ENCODE assay signal across 21 cellular contexts in genomic region chr16:57791156-57791902, GRCh38. TPM values are rescaled to one million over a fixed set of nuclear protein-coding genes. Genes with fewer than 3 reads are reported as not detected.
DNase-seq lines count a peak whose midpoint lies in the region; ATAC-seq and TF ChIP-seq lines count a peak whose summit lies in the region.
"Had no signal": no experiment of that assay in that cellular context is flagged by ENCODE, and none has a peak within 500 bp of the region (broad histone marks: within the 10 kb centered on the region; RNA-seq: fewer than 3 reads in every experiment).

No MANE protein-coding gene starts in this region.

- H3K27me3 ChIP-seq in right lobe of liver (no peaks in the 10 kb centered on the region), upper lobe of left lung (no peaks in the 10 kb centered on the region)
- H3K27me3 ChIP-seq: dorsolateral prefrontal cortex, sigmoid colon had no signal

- H3K4me1 Mint-ChIP-seq in chondrocyte (ENCODE audit: low read depth) (peaks cover 25% of the 10 kb centered on the region), CD14-positive monocyte (peaks cover 2% of the 10 kb centered on the region)

- no peaks in the 10 kb centered on the region for H3K9me3 Mint-ChIP-seq in chondrocyte (ENCODE audit: low read depth)
- H3K9me3 Mint-ChIP-seq in CD14-positive monocyte = no peaks in the 10 kb centered on the region
- H3K9me3 Mint-ChIP-seq: brain; T-helper 2 cell treated with Interferon-gamma antibody and Interleukin-4, amounts not matched to agents 5 μg/mL and 100 μg/mL, for 36 hours had no signal

- H3K4me1 ChIP-seq in right lobe of liver (peaks cover 0 to 25% (median 11%) of the 10 kb centered on the region in 4 donors), upper lobe of left lung (peaks cover 21 to 33% (median 27%) of the 10 kb centered on the region in 4 donors)

- TF ChIP-seq CTCF in chondrocyte (IDR thresholded peaks at IDR 0.05) (no peak), right lobe of liver (IDR thresholded peaks at IDR 0.05) (no peak), upper lobe of left lung (IDR thresholded peaks at IDR 0.05) (no peak), GM13976 (IDR thresholded peaks at IDR 0.05; ENCODE audit: borderline replicate concordance, control extremely low read depth, extremely low read depth, insufficient read depth, missing control alignments) (no peak), CD14-positive monocyte (IDR thresholded peaks at IDR 0.05) (no peak)

- 14% methylated on average over 7 of the region's 14 CpGs for WGBS in right lobe of liver (ENCODE audit: insufficient coverage, low coverage, low lambda C conversion rate, missing lambda C conversion rate)
- 75 to 80% methylated on average over 14 of the region's 14 CpGs for WGBS in upper lobe of left lung, 2 donors

- TF ChIP-seq POLR2A in right lobe of liver (IDR thresholded peaks at IDR 0.05) (no peak), upper lobe of left lung (IDR thresholded peaks at IDR 0.05) (no peak)

- H3K4me3 Mint-ChIP-seq in chondrocyte (ENCODE audit: unreplicated experiment) (no peak overlapping the region), CD14-positive monocyte (no peak overlapping the region)
- H3K4me3 Mint-ChIP-seq: activated CD8-positive, alpha-beta T cell treated with anti-CD3 and anti-CD28 coated beads, Interleukin-2, amount 10 ng/mL, durations not matched to agents 7 days and 5 days; activated naive CD8-positive, alpha-beta T cell; brain; T-helper 2 cell treated with Interferon-gamma antibody and Interleukin-4, amounts not matched to agents 5 μg/mL and 100 μg/mL, for 36 hours had no signal

- H3K4me3 ChIP-seq in right lobe of liver (no peak overlapping the region), upper lobe of left lung (no peak overlapping the region)
- H3K4me3 ChIP-seq: dorsolateral prefrontal cortex, GM12878, sigmoid colon, SK-N-MC had no signal

- H3K27ac Mint-ChIP-seq in chondrocyte (ENCODE audit: unreplicated experiment) (peak overlapping the region; percentile 22), CD14-positive monocyte (no peak overlapping the region)
- H3K27ac Mint-ChIP-seq: activated CD8-positive, alpha-beta T cell treated with anti-CD3 and anti-CD28 coated beads, Interleukin-2, amount 10 ng/mL, durations not matched to agents 7 days and 5 days; activated naive CD8-positive, alpha-beta T cell; T-helper 2 cell treated with Interferon-gamma antibody and Interleukin-4, amounts not matched to agents 5 μg/mL and 100 μg/mL, for 36 hours had no signal

- no peak for TF ChIP-seq EP300 in upper lobe of left lung (IDR thresholded peaks at IDR 0.05)

- peak overlapping the region; percentile 10 for H3K27ac ChIP-seq in KOPT-K1 (ENCODE audit: low read depth, low read length, poor library complexity, severe bottlenecking)
- H3K27ac ChIP-seq in right lobe of liver = peak overlapping the region in 2 of 3 donors; percentile 27 to 36
- peak overlapping the region in 3 of 4 donors; percentile 31 to 51 (median 38) for H3K27ac ChIP-seq in upper lobe of left lung
- H3K27ac ChIP-seq: epithelial cell of prostate, sigmoid colon, SK-N-MC had no signal

- H3K27me3 Mint-ChIP-seq in chondrocyte (ENCODE audit: low read depth) (no peaks in the 10 kb centered on the region), CD14-positive monocyte (ENCODE audit: low read depth in 3 of 3) (peaks cover 0 to 4% (median 1%) of the 10 kb centered on the region in 3 donors)
- H3K27me3 Mint-ChIP-seq: brain had no signal

- H3K36me3 ChIP-seq in KOPT-K1 (ENCODE audit: insufficient read depth, low read length) (no peaks in the 10 kb centered on the region), right lobe of liver (peaks cover 0 to 37% (median 15%) of the 10 kb centered on the region in 4 donors), upper lobe of left lung (peaks cover 0 to 79% (median 14%) of the 10 kb centered on the region in 4 donors)

- H3K9me3 ChIP-seq in KOPT-K1 (ENCODE audit: insufficient read depth, low read length, poor library complexity, severe bottlenecking) (no peaks in the 10 kb centered on the region), right lobe of liver (no peaks in the 10 kb centered on the region), upper lobe of left lung (no peaks in the 10 kb centered on the region)
- H3K9me3 ChIP-seq: sigmoid colon had no signal

- peak; percentile 54 to 86 (median 78) for ATAC-seq in right lobe of liver
- no peak for ATAC-seq in upper lobe of left lung (ENCODE audit: low FRiP score in 2 of 2)
- ATAC-seq: activated CD8-positive, alpha-beta T cell treated with anti-CD3 and anti-CD28 coated beads, Interleukin-2, amount 10 ng/mL, durations not matched to agents 7 days and 5 days; GM12878 had no signal

- in situ Hi-C loops in GM13976 (cut with MboI; ENCODE audit: low sequenced_read_pairs, unreplicated experiment) = no loop called here

- intact Hi-C loops in right lobe of liver (cut with DNase I) (loop anchor here in 1 of 2 donors (10.0 kb wide), 1 partner anchor 73 kb away; no protein-coding TSS in a partner anchor), CD14-positive monocyte (cut with micrococcal nuclease) (no loop called here)

- no peak for DNase-seq in chondrocyte (ENCODE audit: low spot score)
- peak in 2 of 3 donors; percentile 73 to 81 for DNase-seq in right lobe of liver
- no peak for DNase-seq in upper lobe of left lung
- DNase-seq in GM13976 (ENCODE audit: low spot score) = no peak
- DNase-seq in CD14-positive monocyte (ENCODE audit: low spot score) = no peak
- no peak for DNase-seq in Kasumi-1 (lab: John Stamatoyannopoulos, UW)
- DNase-seq: activated CD8-positive, alpha-beta T cell treated with anti-CD3 and anti-CD28 coated beads, Interleukin-2, amount 10 ng/mL, durations not matched to agents 7 days and 5 days; dorsolateral prefrontal cortex; GDM1; NCI-H2029; NCI-H524 treated with DMSO at 0.1 percent for 48 hours; occipital lobe; sigmoid colon; stimulated activated CD4-positive, alpha-beta T cell treated with anti-CD3 and anti-CD28 coated beads, Interleukin-2, amount 100 ng/mL, for 48 hours had no signal

- H3K36me3 Mint-ChIP-seq in chondrocyte (ENCODE audit: low read depth) = peaks cover 19% of the 10 kb centered on the region
- no peaks in the 10 kb centered on the region for H3K36me3 Mint-ChIP-seq in CD14-positive monocyte
- H3K36me3 Mint-ChIP-seq: activated naive CD8-positive, alpha-beta T cell had no signal

RNA-seq across cellular contexts. Expression of gene KIFC3, which starts 11.0 kb away (rescaled TPM):
- 74.4 to 135 TPM (median 75.6 TPM) in 3 replicates for total RNA-seq in chondrocyte
- total RNA-seq in right lobe of liver = 10 to 100 TPM; 20.3 to 88.9 (median 46.4) TPM
- 100 to 1,000 TPM in 4 of 6 donors, 10 to 100 TPM in 2; 82.6 to 340 (median 110) TPM for total RNA-seq in upper lobe of left lung
- polyA plus RNA-seq in CD14-positive monocyte = under 1 TPM in 1 of 2 donors, not detected in 1; 0.24 TPM

RNA-seq across cellular contexts. Expression of gene KATNB1, which starts 55.8 kb away (rescaled TPM):
- total RNA-seq in chondrocyte = 14.0 to 20.6 TPM (median 14.7 TPM) in 3 replicates
- total RNA-seq in right lobe of liver = 10 to 100 TPM in 2 of 6 experiments, 1 to 10 TPM in 4; 5.6 to 17.5 (median 8.5) TPM
- total RNA-seq in upper lobe of left lung = 10 to 100 TPM; 19.6 to 26.6 (median 21.5) TPM
- polyA plus RNA-seq in CD14-positive monocyte = 10 to 100 TPM; 16.9 to 17.7 TPM

Comparison
In these comparisons a context has a peak if more than half of its experiments do, and no peak if none do; other contexts are left out.
1. DNase-seq: peak in right lobe of liver (2 of 3); none in chondrocyte (single experiment), upper lobe of left lung (0 of 2), GM13976 (single experiment), CD14-positive monocyte (single experiment) and Kasumi-1 (0 of 2).
2. ATAC-seq: peak in right lobe of liver (4 of 4); none in upper lobe of left lung (0 of 2).
3. Peak in every context shown above with its lines, with median percentiles within 50 percentile points of each other: H3K27ac ChIP-seq.